In genomic region chr11:62601364-62602140, GRCh38 we compare ENCODE assay signal across 9 cellular contexts. TPM values are rescaled to one million over a fixed set of nuclear protein-coding genes. Genes with fewer than 3 reads are reported as not detected.
DNase-seq lines count a peak whose midpoint lies in the region; ATAC-seq, FAIRE-seq and TF ChIP-seq lines count a peak whose summit lies in the region.
"Had no signal": no experiment of that assay in that cellular context is flagged by ENCODE, and none has a peak within 500 bp of the region (broad histone marks: within the 10 kb centered on the region; RNA-seq: fewer than 3 reads in every experiment).

TSS of gene MTA2 (minus strand) at chr11:62601865. CDS start at chr11:62601450, 415 bp downstream.

- peaks cover 21 to 29% of the 10 kb centered on the region in 2 donors for H3K36me3 ChIP-seq in kidney (ENCODE audit: control insufficient read depth in 1 of 2, insufficient read depth in 2 of 2, low read length in 2 of 2)

- TF ChIP-seq CTCF in kidney (IDR thresholded peaks at IDR 0.05; ENCODE audit: borderline replicate concordance, extremely low read depth, insufficient read depth), result no peak

- peak within 1 kb of the TSS; percentile 91 to 93 for H3K27ac ChIP-seq in kidney (ENCODE audit: low read depth in 2 of 2, low read length in 2 of 2)

- H3K9me3 ChIP-seq in kidney (ENCODE audit: control insufficient read depth in 1 of 2, low read length in 2 of 2), result no peaks in the 10 kb centered on the region

- H3K4me3 ChIP-seq in kidney (ENCODE audit: low read length in 2 of 2), result peak within 1 kb of the TSS; percentile 64 to 77

- peaks cover 17 to 18% of the 10 kb centered on the region in 2 donors for H3K4me1 ChIP-seq in kidney (ENCODE audit: control insufficient read depth in 1 of 2, insufficient read depth in 1 of 2, low read depth in 1 of 2, low read length in 2 of 2)

- ATAC-seq in HG03432 (IDR thresholded peaks at IDR 0.05; ENCODE audit: unreplicated experiment), result peak; percentile 80

- FAIRE-seq in kidney (lab: Jason Lieb, UNC), result peak; percentile 90
- FAIRE-seq: islet of Langerhans had no signal

- H3K9ac ChIP-seq in kidney (ENCODE audit: low read length in 2 of 2), result peak within 1 kb of the TSS; percentile 74 to 79

- DNase-seq in AG20443 (ENCODE audit: low spot score) (peak; percentile 96), NCI-H510A (lab: John Stamatoyannopoulos, UW) (peak; percentile 97), cerebellum (ENCODE audit: low spot score) (peak; percentile 98), kidney (peak; percentile 99)
- peak; percentile 99 for DNase-seq in activated CD4-positive, alpha-beta T cell treated with anti-CD3 and anti-CD28 coated beads for 1 hour
- DNase-seq in stimulated activated CD4-positive, alpha-beta T cell treated with anti-CD3 and anti-CD28 coated beads, Interleukin-15, amount 100 ng/mL, for 24 hours, result peak; percentile 99

- peak; percentile 69 for TF ChIP-seq POLR2A in GM19099 (IDR thresholded peaks at IDR 0.05; ENCODE audit: extremely low read depth, insufficient read length, low read depth)

- intact Hi-C loops in kidney (cut with DNase I), result no loop called here

RNA-seq across cellular contexts. Expression of gene MTA2, which starts in this region (rescaled TPM):
- total RNA-seq in cerebellum, result 72.5 TPM
- total RNA-seq in kidney, result 71.8 TPM
- polyA plus RNA-seq in kidney (ENCODE audit: insufficient read depth, low read depth, low replicate concordance), result 34.4 TPM

Comparison
In these comparisons a context has a peak if more than half of its experiments do, and no peak if none do; other contexts are left out.
1. Peak in every context shown above with its lines: DNase-seq, ATAC-seq, H3K4me3 ChIP-seq and H3K27ac ChIP-seq.